Comparison of ENCODE assay signal across 21 cellular contexts in the genomic region with DNA sequence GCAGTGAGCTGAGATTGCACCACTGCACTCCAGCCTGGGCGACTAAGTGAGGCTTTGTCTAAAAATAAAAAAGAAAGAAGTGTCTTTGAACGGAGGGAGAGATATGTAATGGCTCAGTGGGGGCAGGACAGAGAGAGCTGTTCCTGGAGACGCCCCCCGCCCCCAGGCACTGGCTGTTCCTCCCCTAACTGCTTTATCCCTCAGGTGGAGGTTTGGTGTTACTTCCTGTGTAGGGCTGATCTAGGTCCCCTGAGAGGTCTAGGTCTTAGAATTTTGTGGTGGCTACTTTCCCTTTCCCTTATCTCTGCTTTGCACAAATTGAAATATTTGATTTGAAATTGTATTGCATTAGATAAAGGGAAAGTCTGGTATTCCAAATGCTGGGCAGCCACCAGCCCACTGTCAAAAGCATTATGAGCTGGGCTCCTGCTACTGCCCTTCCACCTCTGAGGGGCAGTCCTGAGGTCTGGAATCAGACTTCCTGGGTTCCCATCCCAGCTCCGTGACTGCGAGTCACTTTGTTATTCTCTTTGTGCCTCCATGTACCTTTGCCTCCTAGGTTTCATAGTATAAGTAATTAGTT.
A peak's percentile ranks its signal among the peaks of the same experiment; 100 is the strongest.
DNase-seq lines count a peak whose midpoint lies in the region; ATAC-seq and TF ChIP-seq lines count a peak whose summit lies in the region.
"Had no signal": no experiment of that assay in that cellular context is flagged by ENCODE, and none has a peak within 500 bp of the region (broad histone marks: within the 10 kb centered on the region; RNA-seq: fewer than 3 reads in every experiment).

No MANE protein-coding gene starts in this region.

- H3K9me3 Mint-ChIP-seq in activated CD8-positive, alpha-beta memory T cell treated with anti-CD3 and anti-CD28 coated beads, Interleukin-2, amount 10 ng/mL, durations not matched to agents 7 days and 5 days (ENCODE audit: low read depth) = no peaks in the 10 kb centered on the region
- H3K9me3 Mint-ChIP-seq in stimulated activated naive B cell treated with anti-CD40 and anti-IgM and Interleukin-4, amounts not matched to agents 10 μg/mL and 1 μg/mL and 100 μg/mL, for 72 hours = no peaks in the 10 kb centered on the region
- H3K9me3 Mint-ChIP-seq: activated CD4-positive, alpha-beta memory T cell treated with anti-CD3 and anti-CD28 coated beads for 36 hours; activated T-cell treated with anti-CD3 and anti-CD28 coated beads, Interleukin-2, amount 50 U/mL, for 72 hours; T-helper 1 cell treated with Interleukin-12 subunit alpha and Interleukin-12 subunit beta and Interleukin-4 antibody, amounts not matched to agents 30 μg/mL and 1 μg/mL, for 36 hours had no signal

- H3K4me1 ChIP-seq in osteoblast (ENCODE audit: insufficient read depth, low read length) = peaks cover 8% of the 10 kb centered on the region
- H3K4me1 ChIP-seq: left lung had no signal

- no peaks in the 10 kb centered on the region for H3K27me3 ChIP-seq in osteoblast (ENCODE audit: insufficient read depth, low read length)
- H3K27me3 ChIP-seq: left lung had no signal

- no peak overlapping the region for H3K27ac Mint-ChIP-seq in activated CD8-positive, alpha-beta memory T cell treated with anti-CD3 and anti-CD28 coated beads, Interleukin-2, amount 10 ng/mL, durations not matched to agents 7 days and 5 days
- H3K27ac Mint-ChIP-seq in stimulated activated naive B cell treated with anti-CD40 and anti-IgM and Interleukin-4, amounts not matched to agents 10 μg/mL and 1 μg/mL and 100 μg/mL, for 72 hours = peak overlapping the region; percentile 56
- H3K27ac Mint-ChIP-seq: activated CD4-positive, alpha-beta memory T cell treated with anti-CD3 and anti-CD28 coated beads for 36 hours; activated naive CD8-positive, alpha-beta T cell; activated T-cell treated with anti-CD3 and anti-CD28 coated beads, Interleukin-2, amount 50 U/mL, for 72 hours; T-helper 1 cell treated with Interleukin-12 subunit alpha and Interleukin-12 subunit beta and Interleukin-4 antibody, amounts not matched to agents 30 μg/mL and 1 μg/mL, for 36 hours; WTC11 had no signal

- no peak overlapping the region for H3K27ac ChIP-seq in osteoblast (ENCODE audit: low read depth, low read length)
- H3K27ac ChIP-seq: left lung, psoas muscle, skin epidermis had no signal

- no peak overlapping the region for H2AFZ ChIP-seq in osteoblast (ENCODE audit: low read length)

- no peaks in the 10 kb centered on the region for H3K9me3 ChIP-seq in osteoblast (ENCODE audit: low read depth, low read length)
- H3K9me3 ChIP-seq: left lung, psoas muscle had no signal

- no peak for DNase-seq in activated CD8-positive, alpha-beta memory T cell treated with anti-CD3 and anti-CD28 coated beads, Interleukin-2, amount 10 ng/mL, durations not matched to agents 7 days and 5 days
- no peak for DNase-seq in activated CD8-positive, alpha-beta memory T cell treated with anti-CD3 and anti-CD28 coated beads, Interleukin-2, amount 50 U/mL, for 4 hours
- DNase-seq in SK-N-DZ (ENCODE audit: low spot score) = peak; percentile 45
- no peak for DNase-seq in stimulated activated naive B cell treated with anti-CD40 and anti-IgM and Interleukin-4, amounts not matched to agents 10 μg/mL and 1 μg/mL and 100 μg/mL, for 72 hours
- DNase-seq in osteoblast (ENCODE audit: insufficient read length, low spot score, missing footprints) = no peak
- no peak for DNase-seq in ACHN
- DNase-seq in SIG-M5 treated with dmso at 0.1 percent for 504 hours (lab: John Stamatoyannopoulos, UW; ENCODE audit: unreplicated experiment) = no peak
- DNase-seq: activated CD4-positive, alpha-beta memory T cell treated with anti-CD3 and anti-CD28 coated beads for 36 hours; activated T-cell treated with anti-CD3 and anti-CD28 coated beads, Interleukin-2, amount 50 U/mL, for 72 hours; DMS53; left lung; NCI-H1092 treated with DMSO at 0.1 percent for 48 hours; NCI-H2081; psoas muscle; SHP77; stimulated activated CD4-positive, alpha-beta T cell treated with anti-CD3 and anti-CD28 coated beads, Interleukin-4, amount 100 ng/mL, for 1 hour had no signal

- no peaks in the 10 kb centered on the region for H3K36me3 Mint-ChIP-seq in activated CD8-positive, alpha-beta memory T cell treated with anti-CD3 and anti-CD28 coated beads, Interleukin-2, amount 10 ng/mL, durations not matched to agents 7 days and 5 days
- H3K36me3 Mint-ChIP-seq in stimulated activated naive B cell treated with anti-CD40 and anti-IgM and Interleukin-4, amounts not matched to agents 10 μg/mL and 1 μg/mL and 100 μg/mL, for 72 hours = peaks cover 0 to 4% of the 10 kb centered on the region in 2 donors
- H3K36me3 Mint-ChIP-seq: activated CD4-positive, alpha-beta memory T cell treated with anti-CD3 and anti-CD28 coated beads for 36 hours; activated naive CD8-positive, alpha-beta T cell had no signal

- peaks cover 9% of the 10 kb centered on the region for H3K4me1 Mint-ChIP-seq in activated CD8-positive, alpha-beta memory T cell treated with anti-CD3 and anti-CD28 coated beads, Interleukin-2, amount 10 ng/mL, durations not matched to agents 7 days and 5 days
- peaks cover 12 to 17% of the 10 kb centered on the region in 2 donors for H3K4me1 Mint-ChIP-seq in stimulated activated naive B cell treated with anti-CD40 and anti-IgM and Interleukin-4, amounts not matched to agents 10 μg/mL and 1 μg/mL and 100 μg/mL, for 72 hours

- no peak overlapping the region for H3K4me3 Mint-ChIP-seq in activated CD8-positive, alpha-beta memory T cell treated with anti-CD3 and anti-CD28 coated beads, Interleukin-2, amount 10 ng/mL, durations not matched to agents 7 days and 5 days
- no peak overlapping the region for H3K4me3 Mint-ChIP-seq in stimulated activated naive B cell treated with anti-CD40 and anti-IgM and Interleukin-4, amounts not matched to agents 10 μg/mL and 1 μg/mL and 100 μg/mL, for 72 hours
- H3K4me3 Mint-ChIP-seq: activated CD4-positive, alpha-beta memory T cell treated with anti-CD3 and anti-CD28 coated beads for 36 hours; activated naive CD8-positive, alpha-beta T cell; activated T-cell treated with anti-CD3 and anti-CD28 coated beads, Interleukin-2, amount 50 U/mL, for 72 hours; T-helper 1 cell treated with Interleukin-12 subunit alpha and Interleukin-12 subunit beta and Interleukin-4 antibody, amounts not matched to agents 30 μg/mL and 1 μg/mL, for 36 hours; WTC11 had no signal

- peak; percentile 36 for ATAC-seq in activated CD8-positive, alpha-beta memory T cell treated with anti-CD3 and anti-CD28 coated beads, Interleukin-2, amount 10 ng/mL, durations not matched to agents 7 days and 5 days
- ATAC-seq in HG03159 (IDR thresholded peaks at IDR 0.05; ENCODE audit: unreplicated experiment) = peak; percentile 61
- peak; percentile 62 to 66 for ATAC-seq in stimulated activated naive B cell treated with anti-CD40 and anti-IgM and Interleukin-4, amounts not matched to agents 10 μg/mL and 1 μg/mL and 100 μg/mL, for 72 hours (replicated peaks)
- ATAC-seq: activated T-cell treated with anti-CD3 and anti-CD28 coated beads, Interleukin-2, amount 50 U/mL, for 72 hours; left lung; psoas muscle; WTC11 had no signal

- H3K4me3 ChIP-seq in osteoblast (ENCODE audit: insufficient read depth, low read length) = no peak overlapping the region
- H3K4me3 ChIP-seq: left lung, psoas muscle, skin epidermis had no signal

- H3K79me2 ChIP-seq in osteoblast (ENCODE audit: insufficient read depth, low read length) = no peaks in the 10 kb centered on the region

- no peak overlapping the region for H3K4me2 ChIP-seq in osteoblast (ENCODE audit: insufficient read depth, low read length)

- no peaks in the 10 kb centered on the region for H3K27me3 Mint-ChIP-seq in activated CD8-positive, alpha-beta memory T cell treated with anti-CD3 and anti-CD28 coated beads, Interleukin-2, amount 10 ng/mL, durations not matched to agents 7 days and 5 days
- H3K27me3 Mint-ChIP-seq in stimulated activated naive B cell treated with anti-CD40 and anti-IgM and Interleukin-4, amounts not matched to agents 10 μg/mL and 1 μg/mL and 100 μg/mL, for 72 hours = no peaks in the 10 kb centered on the region
- H3K27me3 Mint-ChIP-seq: activated CD4-positive, alpha-beta memory T cell treated with anti-CD3 and anti-CD28 coated beads for 36 hours; activated naive CD8-positive, alpha-beta T cell had no signal

- in situ Hi-C loops in ACHN (cut with HindIII; ENCODE audit: low pct_ligation_motif_present, low pct_unique_long_range_greater_than_20kb, low sequenced_read_pairs) = no loop called here

- no peaks in the 10 kb centered on the region for H4K20me1 ChIP-seq in osteoblast (ENCODE audit: insufficient read depth, low read length)

- no peak for TF ChIP-seq CTCF in osteoblast (IDR thresholded peaks at IDR 0.05; ENCODE audit: extremely low read depth, low read depth, low read length)

- H3K36me3 ChIP-seq in osteoblast (ENCODE audit: insufficient read depth, low read length) = no peaks in the 10 kb centered on the region
- H3K36me3 ChIP-seq: left lung had no signal

- CTCF ChIA-PET in activated CD8-positive, alpha-beta memory T cell treated with anti-CD3 and anti-CD28 coated beads, Interleukin-2, amount 10 ng/mL, durations not matched to agents 7 days and 5 days (lab: Charles Lee) = interaction anchor here (1.8 kb wide), 1 partner anchor 22 kb away, joined by 9 read pairs; no protein-coding TSS in a partner anchor
